Comparison of ENCODE assay signal across 8 cellular contexts in genomic region chr11:9313648-9314290, GRCh38. TPM values are rescaled to one million over a fixed set of nuclear protein-coding genes. Genes with fewer than 3 reads are reported as not detected.
DNase-seq lines count a peak whose midpoint lies in the region; ATAC-seq and TF ChIP-seq lines count a peak whose summit lies in the region.

No MANE protein-coding gene starts in this region.

- peak overlapping the region; percentile 98 for H2BK5ac ChIP-seq in trophoblast cell (ENCODE audit: low read depth, low read length, poor library complexity)

- no peak for TF ChIP-seq CTCF in KMS-11 (conservative IDR thresholded peaks at IDR 0.05; ENCODE audit: low read depth, low read length)

- peak overlapping the region; percentile 100 for H3K4ac ChIP-seq in trophoblast cell (ENCODE audit: low read depth, low read length)

- peak overlapping the region; percentile 77 for H3K4me2 ChIP-seq in KMS-11
- H3K4me2 ChIP-seq in trophoblast cell (ENCODE audit: low read length), result peak overlapping the region; percentile 93

- H3K79me1 ChIP-seq in trophoblast cell (ENCODE audit: low read length), result peaks cover 13% of the 10 kb centered on the region

- H3K9ac ChIP-seq in KMS-11 (peak overlapping the region; percentile 74), trophoblast cell (ENCODE audit: low read length) (peak overlapping the region; percentile 92)

- H2AFZ ChIP-seq in KMS-11 (ENCODE audit: low read depth) (peak overlapping the region; percentile 83), trophoblast cell (ENCODE audit: insufficient read depth, low read length, poor library complexity) (peak overlapping the region; percentile 97)

- H3K9me3 ChIP-seq in trophoblast cell (ENCODE audit: insufficient read depth, low read depth, low read length), result no peaks in the 10 kb centered on the region

- in situ Hi-C loops in Caki2 (cut with HindIII; ENCODE audit: low pct_unique_long_range_greater_than_20kb, low sequenced_read_pairs), result no loop called here

- H3K36me3 ChIP-seq in KMS-11 (ENCODE audit: insufficient read depth), result no peaks in the 10 kb centered on the region
- peaks cover 3 to 5% of the 10 kb centered on the region in 2 experiments for H3K36me3 ChIP-seq in trophoblast cell (ENCODE audit: control insufficient read depth in 1 of 2, insufficient read depth in 2 of 2, low read length in 2 of 2)

- intact Hi-C loops in activated T-helper 1 cell treated with anti-CD3 and anti-CD28 coated beads, Interleukin-12 subunit alpha, Interleukin-12 subunit beta, Interleukin-2, Interleukin-4 antibody, amounts not matched to agents 30 ng/mL and 10 ng/mL and 1 ng/mL, durations not matched to agents 14 hours and 24 hours and 36 hours (cut with micrococcal nuclease), result loop anchor here (1.0 to 2.0 kb wide), 15 partner anchors 31 to 1495 kb away; partner anchors contain the start of genes EIF4G2, IPO7, TMEM9B and WEE1
- intact Hi-C loops in head of caudate nucleus (cut with DNase I), result loop anchor here (2.0 to 5.0 kb wide), 2 partner anchors 46 to 71 kb away; partner anchors contain the start of genes DENND5A and IPO7

- peak overlapping the region; percentile 96 for H4K12ac ChIP-seq in trophoblast cell (ENCODE audit: low read depth, low read length)

- no peak overlapping the region for H3K23ac ChIP-seq in trophoblast cell (ENCODE audit: low read length)

- peak overlapping the region; percentile 97 for H3K18ac ChIP-seq in trophoblast cell (ENCODE audit: low read length)

- H3K79me2 ChIP-seq in KMS-11 (ENCODE audit: insufficient read depth, low read depth), result peaks cover 26% of the 10 kb centered on the region
- peaks cover 20% of the 10 kb centered on the region for H3K79me2 ChIP-seq in trophoblast cell (ENCODE audit: control insufficient read depth, insufficient read depth, low read length, poor library complexity)

- DNase-seq in Caki2 (ENCODE audit: low read depth) (peak; percentile 19), head of caudate nucleus (peak in 25 of 42 donors; percentile 5 to 56 (median 28)), trophoblast cell (peak in 1 of 2 donors; percentile 29)
- DNase-seq in activated T-helper 1 cell treated with anti-CD3 and anti-CD28 coated beads, Interleukin-12 subunit alpha, Interleukin-12 subunit beta, Interleukin-2, Interleukin-4 antibody, amounts not matched to agents 30 ng/mL and 10 ng/mL and 1 ng/mL, durations not matched to agents 14 hours and 24 hours and 36 hours (ENCODE audit: low spot score), result no peak
- DNase-seq in activated CD4-positive, CD25-positive, alpha-beta regulatory T cell treated with anti-CD3 and anti-CD28 coated beads, Interleukin-2, amount 50 U/mL, for 72 hours, result no peak

- H2AK5ac ChIP-seq in trophoblast cell (ENCODE audit: low read length), result peak overlapping the region; percentile 94

- H3K4me3 Mint-ChIP-seq in activated T-helper 1 cell treated with anti-CD3 and anti-CD28 coated beads, Interleukin-12 subunit alpha, Interleukin-12 subunit beta, Interleukin-2, Interleukin-4 antibody, amounts not matched to agents 30 ng/mL and 10 ng/mL and 1 ng/mL, durations not matched to agents 14 hours and 24 hours and 36 hours, result peak overlapping the region; percentile 99

- no peaks in the 10 kb centered on the region for H3K9me3 Mint-ChIP-seq in activated T-helper 1 cell treated with anti-CD3 and anti-CD28 coated beads, Interleukin-12 subunit alpha, Interleukin-12 subunit beta, Interleukin-2, Interleukin-4 antibody, amounts not matched to agents 30 ng/mL and 10 ng/mL and 1 ng/mL, durations not matched to agents 14 hours and 24 hours and 36 hours

- H3K14ac ChIP-seq in trophoblast cell (ENCODE audit: low read length), result peak overlapping the region; percentile 94

- peaks cover 18% of the 10 kb centered on the region for H3K4me1 ChIP-seq in KMS-11 (ENCODE audit: low read depth, poor library complexity, severe bottlenecking)
- H3K4me1 ChIP-seq in trophoblast cell (ENCODE audit: control insufficient read depth in 1 of 2, insufficient read depth in 2 of 2, low read length in 2 of 2), result peaks cover 12 to 13% of the 10 kb centered on the region in 2 experiments

- H4K20me1 ChIP-seq in KMS-11 (ENCODE audit: insufficient read depth), result no peaks in the 10 kb centered on the region

- H3K27me3 ChIP-seq in KMS-11 (ENCODE audit: insufficient read depth, low read depth) (no peaks in the 10 kb centered on the region), trophoblast cell (ENCODE audit: insufficient read depth, low read length) (no peaks in the 10 kb centered on the region)

- peak overlapping the region; percentile 60 for H3K4me3 ChIP-seq in KMS-11 (IDR thresholded peaks at IDR 0.05; ENCODE audit: insufficient read depth, low read depth, low read length)
- peak overlapping the region; percentile 98 for H3K4me3 ChIP-seq in trophoblast cell (ENCODE audit: low read depth, low read length)

- peaks cover 6% of the 10 kb centered on the region for H3K27me3 Mint-ChIP-seq in activated T-helper 1 cell treated with anti-CD3 and anti-CD28 coated beads, Interleukin-12 subunit alpha, Interleukin-12 subunit beta, Interleukin-2, Interleukin-4 antibody, amounts not matched to agents 30 ng/mL and 10 ng/mL and 1 ng/mL, durations not matched to agents 14 hours and 24 hours and 36 hours (ENCODE audit: insufficient read depth)

- no CpG with 5 or more reads among the region's 27 CpGs for WGBS in trophoblast cell (ENCODE audit: extremely low coverage, insufficient coverage, insufficient read length)

- peak overlapping the region; percentile 27 for H2BK12ac ChIP-seq in trophoblast cell (ENCODE audit: low read length)

- H4K91ac ChIP-seq in trophoblast cell (ENCODE audit: low read depth, low read length), result peak overlapping the region; percentile 99

- H3K36me3 Mint-ChIP-seq in activated T-helper 1 cell treated with anti-CD3 and anti-CD28 coated beads, Interleukin-12 subunit alpha, Interleukin-12 subunit beta, Interleukin-2, Interleukin-4 antibody, amounts not matched to agents 30 ng/mL and 10 ng/mL and 1 ng/mL, durations not matched to agents 14 hours and 24 hours and 36 hours (ENCODE audit: low read depth), result peaks cover 12% of the 10 kb centered on the region

- H3K27ac Mint-ChIP-seq in activated T-helper 1 cell treated with anti-CD3 and anti-CD28 coated beads, Interleukin-12 subunit alpha, Interleukin-12 subunit beta, Interleukin-2, Interleukin-4 antibody, amounts not matched to agents 30 ng/mL and 10 ng/mL and 1 ng/mL, durations not matched to agents 14 hours and 24 hours and 36 hours, result peak overlapping the region; percentile 97

- peak overlapping the region; percentile 59 for H3K27ac ChIP-seq in KMS-11
- H3K27ac ChIP-seq in trophoblast cell (ENCODE audit: low read depth, low read length), result peak overlapping the region; percentile 92

- ATAC-seq in GM21423 (IDR thresholded peaks at IDR 0.05; ENCODE audit: unreplicated experiment), result peak; percentile 10
- ATAC-seq in GM18870 (IDR thresholded peaks at IDR 0.05; ENCODE audit: unreplicated experiment), result no peak

- peaks cover 37% of the 10 kb centered on the region for H3K4me1 Mint-ChIP-seq in activated T-helper 1 cell treated with anti-CD3 and anti-CD28 coated beads, Interleukin-12 subunit alpha, Interleukin-12 subunit beta, Interleukin-2, Interleukin-4 antibody, amounts not matched to agents 30 ng/mL and 10 ng/mL and 1 ng/mL, durations not matched to agents 14 hours and 24 hours and 36 hours (ENCODE audit: low read depth)

- peak overlapping the region; percentile 97 for H4K8ac ChIP-seq in trophoblast cell (ENCODE audit: low read depth, low read length)

- peak overlapping the region; percentile 95 for H2BK120ac ChIP-seq in trophoblast cell (ENCODE audit: insufficient read depth, low read length, poor library complexity)

RNA-seq across cellular contexts. Expression of gene TMEM41B, which starts 0.6 kb away (rescaled TPM):
- 50.6 and 52.8 TPM in 2 replicates for total RNA-seq in Caki2 (2014; rRNA removed; shearing (Covaris generic); ENCODE audit: low replicate concordance)
- total RNA-seq in activated T-helper 1 cell treated with anti-CD3 and anti-CD28 coated beads, Interleukin-12 subunit alpha, Interleukin-12 subunit beta, Interleukin-2, Interleukin-4 antibody, amounts not matched to agents 30 ng/mL and 10 ng/mL and 1 ng/mL, durations not matched to agents 14 hours and 24 hours and 36 hours, result 26.1 and 28.8 TPM in 2 replicates
- 67.0 and 71.4 TPM in 2 replicates for polyA plus RNA-seq in trophoblast cell (2013)

RNA-seq across cellular contexts. Expression of gene DENND5A, which starts 48.6 kb away (rescaled TPM):
- 84.6 and 105 TPM in 2 replicates for total RNA-seq in Caki2 (2014; rRNA removed; shearing (Covaris generic); ENCODE audit: low replicate concordance)
- total RNA-seq in activated T-helper 1 cell treated with anti-CD3 and anti-CD28 coated beads, Interleukin-12 subunit alpha, Interleukin-12 subunit beta, Interleukin-2, Interleukin-4 antibody, amounts not matched to agents 30 ng/mL and 10 ng/mL and 1 ng/mL, durations not matched to agents 14 hours and 24 hours and 36 hours, result 45.6 and 47.6 TPM in 2 replicates
- polyA plus RNA-seq in trophoblast cell (2013), result 57.3 and 58.2 TPM in 2 replicates

Comparison
In these comparisons a context has a peak if more than half of its experiments do, and no peak if none do; other contexts are left out.
1. DNase-seq: peak in Caki2 (single experiment) and head of caudate nucleus (25 of 42); none in activated T-helper 1 cell treated with anti-CD3 and anti-CD28 coated beads, Interleukin-12 subunit alpha, Interleukin-12 subunit beta, Interleukin-2, Interleukin-4 antibody, amounts not matched to agents 30 ng/mL and 10 ng/mL and 1 ng/mL, durations not matched to agents 14 hours and 24 hours and 36 hours (single experiment) and activated CD4-positive, CD25-positive, alpha-beta regulatory T cell treated with anti-CD3 and anti-CD28 coated beads, Interleukin-2, amount 50 U/mL, for 72 hours (single experiment).